ENCODE assay signal across 15 cellular contexts in genomic region chr5:167050568-167051214, GRCh38.
DNase-seq lines count a peak whose midpoint lies in the region; ATAC-seq, FAIRE-seq and TF ChIP-seq lines count a peak whose summit lies in the region.
"Had no signal": no experiment of that assay in that cellular context is flagged by ENCODE, and none has a peak within 500 bp of the region (broad histone marks: within the 10 kb centered on the region; RNA-seq: fewer than 3 reads in every experiment).

No MANE protein-coding gene starts in this region.

- RAD21 ChIA-PET in GM12878 (lab: Charles Lee; ENCODE audit: unreplicated experiment) = interaction anchor here (1.0 kb wide), 1 partner anchor 460 kb away, joined by 3 read pairs; no protein-coding TSS in a partner anchor

- in situ Hi-C loops in GM12878 (cut with MboI) (no loop called here), GM23248 (cut with MboI) (no loop called here)

- H3K9ac ChIP-seq in GM12878 (ENCODE audit: control insufficient read depth, insufficient read depth, low read length) (no peak overlapping the region), GM23248 (no peak overlapping the region)

- POLR2A ChIA-PET in A673 (lab: Charles Lee; ENCODE audit: low non-redundant PET) (no interaction called here), GM12878 (lab: Charles Lee) (no interaction called here)

- TF ChIP-seq RAD21 in GM12878 (IDR thresholded peaks at IDR 0.05; ENCODE audit: insufficient read depth, low read depth, low read length) = no peak

- no peaks in the 10 kb centered on the region for H3K9me3 ChIP-seq in A673 (ENCODE audit: low read depth, low read length, poor library complexity, severe bottlenecking)
- no peaks in the 10 kb centered on the region for H3K9me3 ChIP-seq in GM12878 (replicated peaks; ENCODE audit: control insufficient read depth, insufficient read depth, low read length)
- H3K9me3 ChIP-seq in GM23248 (ENCODE audit: low read depth) = no peaks in the 10 kb centered on the region
- H3K9me3 ChIP-seq: ovary, SJCRH30 had no signal

- CTCF ChIA-PET in A673 (lab: Charles Lee) = no interaction called here
- CTCF ChIA-PET in GM12878 (lab: Yijun Ruan, JAX) = interaction anchor here (1.0 to 1.8 kb wide), 8 partner anchors 8 to 194 kb away, joined by 3 to 8 read pairs (median 4); no protein-coding TSS in a partner anchor

- H3K9me2 ChIP-seq in GM23248 (ENCODE audit: insufficient read depth) = no peaks in the 10 kb centered on the region

- H3K4me3 ChIP-seq in A673 (ENCODE audit: low read depth, low read length, poor library complexity, severe bottlenecking) (no peak overlapping the region), GM12878 (no peak overlapping the region), GM23248 (no peak overlapping the region)
- H3K4me3 ChIP-seq: dorsolateral prefrontal cortex, ovary, SJCRH30 had no signal

- H3K27ac ChIP-seq in A673 (ENCODE audit: low read depth, low read length, poor library complexity, severe bottlenecking) (no peak overlapping the region), GM12878 (ENCODE audit: control insufficient read depth, insufficient read depth) (no peak overlapping the region), GM23248 (no peak overlapping the region)
- H3K27ac ChIP-seq: dorsolateral prefrontal cortex, ovary, SJCRH30 had no signal

- intact Hi-C loops in A673 (cut with micrococcal nuclease; ENCODE audit: unreplicated experiment) (loop anchor here (10.0 kb wide), 1 partner anchor 514 kb away; no protein-coding TSS in a partner anchor), GM12878 (cut with micrococcal nuclease; ENCODE audit: unreplicated experiment) (no loop called here)

- H3K27me3 ChIP-seq in A673 (replicated peaks; ENCODE audit: insufficient read depth, low read depth, low read length, poor library complexity) (no peaks in the 10 kb centered on the region), GM12878 (replicated peaks in 1 of 2; ENCODE audit: control insufficient read depth in 2 of 2, insufficient read depth in 2 of 2, low read length in 1 of 2) (no peaks in the 10 kb centered on the region), GM23248 (replicated peaks; ENCODE audit: insufficient read depth) (no peaks in the 10 kb centered on the region)
- H3K27me3 ChIP-seq: dorsolateral prefrontal cortex, ovary, SJCRH30 had no signal

- H4K20me1 ChIP-seq in GM12878 (ENCODE audit: control insufficient read depth, insufficient read depth) (no peaks in the 10 kb centered on the region), GM23248 (ENCODE audit: insufficient read depth) (no peaks in the 10 kb centered on the region)

- TF ChIP-seq POLR2A in H54 (IDR thresholded peaks at IDR 0.05; ENCODE audit: low read depth, low read length) (no peak), GM12878 (IDR thresholded peaks at IDR 0.05; ENCODE audit: low read depth, low read length) (no peak)

- peak; percentile 55 for FAIRE-seq in H54 (lab: Jason Lieb, UNC)
- no peak for FAIRE-seq in GM12878 (lab: Jason Lieb, UNC)
- FAIRE-seq: GM12891 had no signal

- H3K4me2 ChIP-seq in GM12878 (ENCODE audit: control insufficient read depth, insufficient read depth) (no peak overlapping the region), GM23248 (ENCODE audit: unreplicated experiment) (no peak overlapping the region)

- BruUV-seq in A673 (replicated peaks; lab: Mats Ljungman, UMichigan) (no TSS peak), GM12878 (replicated peaks; lab: Mats Ljungman, UMichigan) (no TSS peak)

- H3K79me2 ChIP-seq in GM12878 (ENCODE audit: control insufficient read depth, insufficient read depth, low read length) = no peaks in the 10 kb centered on the region
- no peaks in the 10 kb centered on the region for H3K79me2 ChIP-seq in GM23248 (ENCODE audit: insufficient read depth)

- no peak overlapping the region for H2AFZ ChIP-seq in GM12878 (ENCODE audit: control insufficient read depth, low read depth, low read length)
- H2AFZ ChIP-seq in GM23248 = no peak overlapping the region

- SMC1A ChIA-PET in GM12878 (lab: Charles Lee; ENCODE audit: uncharacterized antibody, unreplicated experiment) = interaction anchor here (0.6 to 1.2 kb wide), 3 partner anchors 11 to 919 kb away, joined by 3 to 8 read pairs (median 4); no protein-coding TSS in a partner anchor

- peak; percentile 39 for TF ChIP-seq CTCF in A673 (conservative IDR thresholded peaks at IDR 0.05; ENCODE audit: low read depth, low read length)
- TF ChIP-seq CTCF in GM12878 (IDR thresholded peaks at IDR 0.05 in 2 of 3, conservative IDR thresholded peaks at IDR 0.05 in 1 of 3; ENCODE audit: control insufficient read depth in 2 of 3, extremely low read depth in 1 of 3, insufficient read depth in 1 of 3, low read depth in 3 of 3, low read length in 3 of 3) = no peak; a peak in 1 of 6 replicates

- no peak for TF ChIP-seq EP300 in GM12878 (IDR thresholded peaks at IDR 0.05; ENCODE audit: borderline replicate concordance in 1 of 2, control insufficient read depth in 1 of 2, low read depth in 2 of 2, low read length in 2 of 2)

- H3K36me3 ChIP-seq in A673 (ENCODE audit: insufficient read depth, low read length, poor library complexity, severe bottlenecking) = no peaks in the 10 kb centered on the region
- no peaks in the 10 kb centered on the region for H3K36me3 ChIP-seq in GM12878 (ENCODE audit: control insufficient read depth in 2 of 2, insufficient read depth in 2 of 2, low read length in 1 of 2)
- no peaks in the 10 kb centered on the region for H3K36me3 ChIP-seq in GM23248 (ENCODE audit: low read depth)
- H3K36me3 ChIP-seq: ovary, SJCRH30 had no signal

- WGBS in GM12878 (ENCODE audit: insufficient coverage, insufficient replicate concordance, low lambda C conversion rate, missing lambda C conversion rate) = 35% methylated on average over 7 of the region's 7 CpGs
- 36 to 39% methylated on average over 7 of the region's 7 CpGs for WGBS in GM23248 (ENCODE audit: low coverage in 1 of 2, low lambda C conversion rate in 2 of 2, missing lambda C conversion rate in 2 of 2), 2 experiments

- no peaks in the 10 kb centered on the region for H3K4me1 ChIP-seq in A673 (ENCODE audit: insufficient read depth, low read length, poor library complexity, severe bottlenecking)
- H3K4me1 ChIP-seq in GM12878 (ENCODE audit: control insufficient read depth, insufficient read depth, low read length) = no peaks in the 10 kb centered on the region
- H3K4me1 ChIP-seq in GM23248 (ENCODE audit: insufficient read depth) = no peaks in the 10 kb centered on the region

- H3F3A ChIP-seq in GM23248 (ENCODE audit: insufficient read depth) = no peaks in the 10 kb centered on the region

- DNase-seq in A673 (ENCODE audit: low spot score) = no peak
- no peak for DNase-seq in H54 (ENCODE audit: insufficient read length, low spot score)
- DNase-seq in GM12878 (ENCODE audit: low read depth, low spot score) = no peak
- DNase-seq in foreskin melanocyte = peak; percentile 6
- no peak for DNase-seq in GM23248
- DNase-seq in NOMO-1 (lab: John Stamatoyannopoulos, UW; ENCODE audit: unreplicated experiment in 2 of 2) = no peak
- DNase-seq in LoVo (ENCODE audit: low spot score) = no peak
- DNase-seq: activated CD4-positive, alpha-beta memory T cell treated with anti-CD3 and anti-CD28 coated beads, Interleukin-2, amount 10 ng/mL, durations not matched to agents 7 days and 5 days; dorsolateral prefrontal cortex; midbrain; NCI-H1092; ovary; SJCRH30 had no signal

- ATAC-seq in GM12878 = peak; percentile 48; the same call in 2 of the 3 replicates
- no peak for ATAC-seq in GM21529 (IDR thresholded peaks at IDR 0.05; ENCODE audit: unreplicated experiment)

TF ChIP-seq in GM12878, 131 proteins besides CTCF, POLR2A, EP300 and RAD21 (continues in another document):
- TF ChIP-seq ZNF687 (IDR thresholded peaks at IDR 0.05) = no peak
- no peak for TF ChIP-seq NKRF (conservative IDR thresholded peaks at IDR 0.05)
